Comparison of ENCODE assay signal across 8 cellular contexts in genomic region chr1:58815069-58815679, GRCh38. TPM values are rescaled to one million over a fixed set of nuclear protein-coding genes. Genes with fewer than 3 reads are reported as not detected.
A peak's percentile ranks its signal among the peaks of the same experiment; 100 is the strongest.
DNase-seq lines count a peak whose midpoint lies in the region; ATAC-seq, FAIRE-seq and TF ChIP-seq lines count a peak whose summit lies in the region.

No MANE protein-coding gene starts in this region.

- peak overlapping the region; percentile 59 for H2BK5ac ChIP-seq in trophoblast cell (ENCODE audit: low read depth, low read length, poor library complexity)

- H3K9me3 ChIP-seq in A549: no peaks in the 10 kb centered on the region
- H3K9me3 ChIP-seq in Panc1 (ENCODE audit: control insufficient read depth, insufficient read depth, low read depth, low read length): no peaks in the 10 kb centered on the region
- no peaks in the 10 kb centered on the region for H3K9me3 ChIP-seq in trophoblast cell (ENCODE audit: insufficient read depth, low read depth, low read length)
- no peaks in the 10 kb centered on the region for H3K9me3 ChIP-seq in aorta (ENCODE audit: control insufficient read depth, low read length)

- 6% methylated on average over 17 of the region's 36 CpGs for WGBS in A549 (ENCODE audit: missing lambda C conversion rate)
- no CpG with 5 or more reads among the region's 36 CpGs for WGBS in trophoblast cell (ENCODE audit: extremely low coverage, insufficient coverage, insufficient read length)
- WGBS in aorta, 2 donors: 4 to 5% methylated on average over 36 of the region's 36 CpGs

- TF ChIP-seq CTCF in A549 (IDR thresholded peaks at IDR 0.05) (no peak), Panc1 (IDR thresholded peaks at IDR 0.05) (no peak)

- intact Hi-C loops in Panc1 (cut with micrococcal nuclease; ENCODE audit: unreplicated experiment): no loop called here
- intact Hi-C loops in Right ventricle myocardium superior (cut with DNase I): loop anchor here (2.0 to 5.0 kb wide), 2 partner anchors 30 to 87 kb away; partner anchors contain the start of gene JUN
- intact Hi-C loops in aorta (cut with DNase I): loop anchor here (2.0 to 10.0 kb wide), 5 partner anchors 26 to 90 kb away; partner anchors contain the start of gene JUN (in 1 of the 2)

- peak in 1 of 2 experiments; percentile 43; a peak in 1 of 5 replicates for TF ChIP-seq RAD21 in A549 (conservative IDR thresholded peaks at IDR 0.05 in 1 of 2, IDR thresholded peaks at IDR 0.05 in 1 of 2)

- peak overlapping the region; percentile 78 for H3K27ac Mint-ChIP-seq in activated naive CD8-positive, alpha-beta T cell treated with anti-CD3 and anti-CD28 coated beads for 36 hours

- H3K18ac ChIP-seq in trophoblast cell (ENCODE audit: low read length): peak overlapping the region; percentile 50

- peaks cover 38% of the 10 kb centered on the region for H3K4me1 Mint-ChIP-seq in activated naive CD8-positive, alpha-beta T cell treated with anti-CD3 and anti-CD28 coated beads for 36 hours

- H2AFZ ChIP-seq in trophoblast cell (ENCODE audit: insufficient read depth, low read length, poor library complexity): peak overlapping the region; percentile 69

- peak overlapping the region; percentile 83 for H4K8ac ChIP-seq in trophoblast cell (ENCODE audit: low read depth, low read length)

- FAIRE-seq in A549 (lab: Jason Lieb, UNC): no peak

- H2AK5ac ChIP-seq in trophoblast cell (ENCODE audit: low read length): peak overlapping the region; percentile 24

- TF ChIP-seq EP300 in A549 (IDR thresholded peaks at IDR 0.05): peak; percentile 62 to 74; a peak in 2 of 5 replicates

- no peaks in the 10 kb centered on the region for H3K36me3 ChIP-seq in Panc1 (ENCODE audit: control insufficient read depth, insufficient read depth, low read length)
- no peaks in the 10 kb centered on the region for H3K36me3 ChIP-seq in trophoblast cell (ENCODE audit: control insufficient read depth in 1 of 2, insufficient read depth in 2 of 2, low read length in 2 of 2)
- H3K36me3 ChIP-seq in aorta (ENCODE audit: control insufficient read depth in 1 of 2, insufficient read depth in 2 of 2, low read length in 1 of 2): no peaks in the 10 kb centered on the region

- ATAC-seq in A549 (peak; percentile 84 to 91), GM18870 (IDR thresholded peaks at IDR 0.05; ENCODE audit: unreplicated experiment) (peak; percentile 49), HG03066 (IDR thresholded peaks at IDR 0.05; ENCODE audit: low read depth, unreplicated experiment) (peak; percentile 72), Panc1 (peak; percentile 86), Right ventricle myocardium superior (ENCODE audit: poor library complexity) (peak; percentile 81), aorta (ENCODE audit: low FRiP score) (peak; percentile 90)

- H3K79me1 ChIP-seq in trophoblast cell (ENCODE audit: low read length): peaks cover 16% of the 10 kb centered on the region

- peaks cover 8% of the 10 kb centered on the region for H3K79me2 ChIP-seq in trophoblast cell (ENCODE audit: control insufficient read depth, insufficient read depth, low read length, poor library complexity)

- peak overlapping the region; percentile 71 for H3K9ac ChIP-seq in trophoblast cell (ENCODE audit: low read length)

- DNase-seq in A549 (ENCODE audit: low read depth in 1 of 2, low spot score in 1 of 2) (peak; percentile 68 to 94), Panc1 (ENCODE audit: low read depth, low spot score) (peak; percentile 51), Right ventricle myocardium superior (peak; percentile 91), trophoblast cell (peak; percentile 87 to 89), aorta (peak; percentile 92 to 95)
- DNase-seq in activated naive CD8-positive, alpha-beta T cell treated with anti-CD3 and anti-CD28 coated beads for 36 hours: peak; percentile 68

- peak overlapping the region; percentile 97 for H3K4me2 ChIP-seq in A549
- H3K4me2 ChIP-seq in trophoblast cell (ENCODE audit: low read length): peak overlapping the region; percentile 79

- H3K23ac ChIP-seq in trophoblast cell (ENCODE audit: low read length): no peak overlapping the region

- CTCF ChIA-PET in A549 (lab: Yijun Ruan, JAX): no interaction called here
- CTCF ChIA-PET in Panc1 (lab: Charles Lee): no interaction called here

- peak overlapping the region; percentile 64 for H3K4me3 ChIP-seq in A549
- peak overlapping the region; percentile 59 to 78 for H3K4me3 ChIP-seq in Panc1 (ENCODE audit: low read depth in 2 of 2, low read length in 2 of 2)
- H3K4me3 ChIP-seq in trophoblast cell (ENCODE audit: low read depth, low read length): peak overlapping the region; percentile 57
- H3K4me3 ChIP-seq in aorta (ENCODE audit: low read length in 2 of 2): peak overlapping the region; percentile 57 to 68

- H3K27me3 ChIP-seq in Panc1 (ENCODE audit: control insufficient read depth, insufficient read depth, low read length): no peaks in the 10 kb centered on the region
- no peaks in the 10 kb centered on the region for H3K27me3 ChIP-seq in trophoblast cell (ENCODE audit: insufficient read depth, low read length)
- H3K27me3 ChIP-seq in aorta (ENCODE audit: control insufficient read depth in 1 of 2, insufficient read depth in 2 of 2, low read length in 1 of 2): no peaks in the 10 kb centered on the region

- H3K36me3 Mint-ChIP-seq in activated naive CD8-positive, alpha-beta T cell treated with anti-CD3 and anti-CD28 coated beads for 36 hours: no peaks in the 10 kb centered on the region

- peak overlapping the region; percentile 92 for H4K91ac ChIP-seq in trophoblast cell (ENCODE audit: low read depth, low read length)

- H3K4me1 ChIP-seq in A549 (peaks cover 41% of the 10 kb centered on the region), Panc1 (ENCODE audit: control insufficient read depth, insufficient read depth, low read length) (peaks cover 32% of the 10 kb centered on the region), trophoblast cell (ENCODE audit: control insufficient read depth in 1 of 2, insufficient read depth in 2 of 2, low read length in 2 of 2) (peaks cover 17 to 18% of the 10 kb centered on the region in 2 experiments), aorta (ENCODE audit: control insufficient read depth in 1 of 2, insufficient read depth in 2 of 2, low read length in 2 of 2) (no peaks in the 10 kb centered on the region)

- H4K12ac ChIP-seq in trophoblast cell (ENCODE audit: low read depth, low read length): peak overlapping the region; percentile 56

- H3K27me3 Mint-ChIP-seq in activated naive CD8-positive, alpha-beta T cell treated with anti-CD3 and anti-CD28 coated beads for 36 hours: no peaks in the 10 kb centered on the region

- BruUV-seq in Panc1 (replicated peaks; lab: Mats Ljungman, UMichigan): no TSS peak

- H3K27ac ChIP-seq in A549 (peak overlapping the region; percentile 100), Panc1 (ENCODE audit: low read length) (peak overlapping the region; percentile 97), trophoblast cell (ENCODE audit: low read depth, low read length) (peak overlapping the region; percentile 71), aorta (ENCODE audit: low read depth in 1 of 2, low read length in 2 of 2) (peak overlapping the region; percentile 58 to 93)

- peak overlapping the region; percentile 79 for H3K4me3 Mint-ChIP-seq in activated naive CD8-positive, alpha-beta T cell treated with anti-CD3 and anti-CD28 coated beads for 36 hours

- H3K9me3 Mint-ChIP-seq in activated naive CD8-positive, alpha-beta T cell treated with anti-CD3 and anti-CD28 coated beads for 36 hours: no peaks in the 10 kb centered on the region

- peak; percentile 29; the same call in 1 of the 2 replicates for TF ChIP-seq POLR2A in A549 (IDR thresholded peaks at IDR 0.05; ENCODE audit: low read length)

- H2BK12ac ChIP-seq in trophoblast cell (ENCODE audit: low read length): peak overlapping the region; percentile 63

- H3K4ac ChIP-seq in trophoblast cell (ENCODE audit: low read depth, low read length): peak overlapping the region; percentile 24

- peak overlapping the region; percentile 69 for H3K14ac ChIP-seq in trophoblast cell (ENCODE audit: low read length)

- POLR2A ChIA-PET in A549 (lab: Yijun Ruan, JAX) (no interaction called here), Panc1 (lab: Charles Lee) (no interaction called here)

- peak overlapping the region; percentile 86 for H2BK120ac ChIP-seq in trophoblast cell (ENCODE audit: insufficient read depth, low read length, poor library complexity)

- in situ Hi-C loops in Panc1 (cut with HindIII; ENCODE audit: low pct_unique_long_range_greater_than_20kb, low sequenced_read_pairs): no loop called here

TF ChIP-seq in A549, 52 proteins besides CTCF, POLR2A, EP300 and RAD21 (continues in another document):
- TF ChIP-seq RCOR1 (IDR thresholded peaks at IDR 0.05; ENCODE audit: low read depth, low read length) (no peak), HOXA7 (CRISPR knock-in tag; IDR thresholded peaks at IDR 0.05) (no peak), SREBF2 (IDR thresholded peaks at IDR 0.05) (no peak), MAFK (IDR thresholded peaks at IDR 0.05; ENCODE audit: partially characterized antibody) (no peak), ZC3H11A (IDR thresholded peaks at IDR 0.05) (no peak), POLR2AphosphoS2 (conservative IDR thresholded peaks at IDR 0.05; ENCODE audit: low read length) (no peak), CBX8 (IDR thresholded peaks at IDR 0.05) (no peak), EHF (CRISPR knock-in tag; IDR thresholded peaks at IDR 0.05) (no peak)
- TF ChIP-seq, protein P1, sequence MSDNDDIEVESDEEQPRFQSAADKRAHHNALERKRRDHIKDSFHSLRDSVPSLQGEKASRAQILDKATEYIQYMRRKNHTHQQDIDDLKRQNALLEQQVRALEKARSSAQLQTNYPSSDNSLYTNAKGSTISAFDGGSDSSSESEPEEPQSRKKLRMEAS (IDR thresholded peaks at IDR 0.05): peak; percentile 63
- TF ChIP-seq, protein P2, sequence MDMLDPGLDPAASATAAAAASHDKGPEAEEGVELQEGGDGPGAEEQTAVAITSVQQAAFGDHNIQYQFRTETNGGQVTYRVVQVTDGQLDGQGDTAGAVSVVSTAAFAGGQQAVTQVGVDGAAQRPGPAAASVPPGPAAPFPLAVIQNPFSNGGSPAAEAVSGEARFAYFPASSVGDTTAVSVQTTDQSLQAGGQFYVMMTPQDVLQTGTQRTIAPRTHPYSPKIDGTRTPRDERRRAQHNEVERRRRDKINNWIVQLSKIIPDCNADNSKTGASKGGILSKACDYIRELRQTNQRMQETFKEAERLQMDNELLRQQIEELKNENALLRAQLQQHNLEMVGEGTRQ (IDR thresholded peaks at IDR 0.05): no peak

RNA-seq across cellular contexts. Expression of gene JUN, which starts 31.3 kb away (rescaled TPM):
- polyA plus RNA-seq in A549 (2011; rRNA removed): 32.6 and 59.8 TPM in 2 replicates
- 60.3 and 71.5 TPM in 2 replicates for polyA plus RNA-seq in A549 (2012; cell fraction: cytosol; rRNA removed)
- polyA plus RNA-seq in A549 (2012; cell fraction: nucleus; rRNA removed): 96.1 and 156 TPM in 2 replicates
- polyA plus RNA-seq in A549 (2017; fragmentation: RNase III; extraction: RNeasy Plus Mini Kit Qiagen cat#74134 plus additional on column Dnase treatment): 23.3 to 27.4 TPM (median 23.3 TPM) in 3 replicates
- polyA minus RNA-seq in A549 (2011; rRNA and poly(A)+ RNA removed): 47.1 and 53.4 TPM in 2 replicates
- total RNA-seq in Panc1 (2021; ENCODE audit: unreplicated experiment): 70.0 TPM
- 74.0 TPM for polyA plus RNA-seq in Panc1 (2012; ENCODE audit: insufficient read length)
- 10 to 100 TPM; 26.1 to 26.3 TPM for total RNA-seq in activated naive CD8-positive, alpha-beta T cell treated with anti-CD3 and anti-CD28 coated beads for 36 hours
- 54.8 TPM for total RNA-seq in Right ventricle myocardium superior
- polyA plus RNA-seq in trophoblast cell (2013): 48.6 and 50.2 TPM in 2 replicates
- 100 to 1,000 TPM; 101 to 275 TPM for total RNA-seq in aorta
- polyA plus RNA-seq in aorta: 100 to 1,000 TPM in 1 of 2 donors, 10 to 100 TPM in 1; 31.3 to 114 TPM

Comparison
In these comparisons a context has a peak if more than half of its experiments do, and no peak if none do; other contexts are left out.
1. Peak in every context shown above with its lines: DNase-seq, ATAC-seq, H3K4me3 ChIP-seq and H3K27ac ChIP-seq.